20 cellular contexts compared by ENCODE assay signal in the genomic region with DNA sequence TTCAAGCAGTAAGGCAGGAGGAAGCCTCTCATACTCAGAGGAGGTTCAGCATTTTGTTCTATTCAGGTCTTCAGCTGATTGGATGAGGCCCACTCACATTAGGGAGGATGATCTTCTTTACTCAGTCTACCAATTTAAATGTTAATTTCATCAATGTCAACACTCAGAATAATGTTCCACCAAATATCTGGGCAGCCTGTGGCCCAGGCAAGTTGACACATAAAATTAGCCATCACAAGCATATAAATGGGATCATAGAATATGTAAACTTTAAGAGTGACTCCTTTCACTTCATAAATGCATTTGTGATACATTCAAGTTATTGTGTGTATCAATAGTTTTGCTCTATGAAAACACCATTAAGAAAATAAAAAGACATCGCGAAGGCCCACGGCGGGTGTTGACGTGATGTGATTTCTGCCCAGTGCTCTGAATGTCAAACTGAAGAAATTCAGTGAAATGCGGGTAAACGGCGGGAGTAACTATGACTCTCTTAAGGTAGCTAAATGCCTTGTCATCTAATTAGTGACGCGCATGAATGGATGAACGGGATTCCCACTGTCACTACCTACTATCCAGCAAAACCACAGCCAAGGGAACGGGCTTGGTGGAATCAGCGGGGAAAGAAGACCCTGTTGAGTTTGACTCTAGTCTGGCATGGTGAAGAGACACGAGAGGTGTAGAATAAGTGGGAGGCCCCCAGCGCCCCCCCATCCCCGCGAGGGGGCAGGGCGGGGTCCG.
A peak's percentile ranks its signal among the peaks of the same experiment; 100 is the strongest.
DNase-seq lines count a peak whose midpoint lies in the region; TF ChIP-seq lines count a peak whose summit lies in the region.
"Had no signal": no experiment of that assay in that cellular context is flagged by ENCODE, and none has a peak within 500 bp of the region (broad histone marks: within the 10 kb centered on the region; RNA-seq: fewer than 3 reads in every experiment).

No MANE protein-coding gene starts in this region.

- no peak overlapping the region for H3K4me3 ChIP-seq in GM12865 (ENCODE audit: low read depth, low read length)
- no peak overlapping the region for H3K4me3 ChIP-seq in choroid plexus epithelial cell (ENCODE audit: low read depth, low read length)
- H3K4me3 ChIP-seq in fibroblast of pulmonary artery (replicated peaks; ENCODE audit: low read depth, low read length) = no peak overlapping the region
- H3K4me3 ChIP-seq: coronary artery, GM23338, mucosa of descending colon, suprapubic skin had no signal

- in situ Hi-C loops in GM13977 (cut with MboI; ENCODE audit: low pct_unique_long_range_greater_than_20kb, low sequenced_read_pairs, unreplicated experiment) = no loop called here

- DNase-seq in GM12865 (ENCODE audit: low read depth) (peak; percentile 49), choroid plexus epithelial cell (ENCODE audit: low read depth) (peak; percentile 12), fibroblast of pulmonary artery (ENCODE audit: low read depth) (peak; percentile 24), renal cortical epithelial cell (ENCODE audit: low read depth) (peak; percentile 2), NCI-H82 treated with DMSO at 0.1 percent for 48 hours (lab: John Stamatoyannopoulos, UW; ENCODE audit: unreplicated experiment) (no peak), GM13977 (ENCODE audit: low spot score) (no peak), NCI-H1092 (lab: John Stamatoyannopoulos, UW) (no peak)
- DNase-seq: activated CD8-positive, alpha-beta memory T cell treated with anti-CD3 and anti-CD28 coated beads, Interleukin-2, amount 50 U/mL, for 4 hours; CD8-positive, alpha-beta T cell; GDM1; glutamatergic neuron; Karpas-422; mucosa of descending colon; NCI-H1092 treated with DMSO at 0.1 percent for 48 hours; NCI-H1930; NCI-H2227 treated with DMSO at 0.1 percent for 48 hours; stimulated activated CD4-positive, alpha-beta T cell treated with anti-CD3 and anti-CD28 coated beads, Interleukin-1b, Interleukin-23, amount 100 ng/mL, for 48 hours had no signal

- TF ChIP-seq CTCF in GM12865 (IDR thresholded peaks at IDR 0.05; ENCODE audit: insufficient read depth, low read depth, low read length, missing control alignments) (no peak), choroid plexus epithelial cell (conservative IDR thresholded peaks at IDR 0.05; ENCODE audit: low read depth, low read length) (no peak), fibroblast of pulmonary artery (IDR thresholded peaks at IDR 0.05; ENCODE audit: low read length, missing control alignments) (no peak), GM13977 (IDR thresholded peaks at IDR 0.05; ENCODE audit: extremely low read depth, insufficient read depth, missing control alignments) (no peak)

Comparison
In these comparisons a context has a peak if more than half of its experiments do, and no peak if none do; other contexts are left out.
1. DNase-seq: peak in GM12865 (single experiment), choroid plexus epithelial cell (single experiment), fibroblast of pulmonary artery (single experiment) and renal cortical epithelial cell (single experiment); none in NCI-H82 treated with DMSO at 0.1 percent for 48 hours (single experiment), GM13977 (single experiment) and NCI-H1092 (single experiment).